Comparison of ENCODE assay signal across 8 cellular contexts in the genomic region with DNA sequence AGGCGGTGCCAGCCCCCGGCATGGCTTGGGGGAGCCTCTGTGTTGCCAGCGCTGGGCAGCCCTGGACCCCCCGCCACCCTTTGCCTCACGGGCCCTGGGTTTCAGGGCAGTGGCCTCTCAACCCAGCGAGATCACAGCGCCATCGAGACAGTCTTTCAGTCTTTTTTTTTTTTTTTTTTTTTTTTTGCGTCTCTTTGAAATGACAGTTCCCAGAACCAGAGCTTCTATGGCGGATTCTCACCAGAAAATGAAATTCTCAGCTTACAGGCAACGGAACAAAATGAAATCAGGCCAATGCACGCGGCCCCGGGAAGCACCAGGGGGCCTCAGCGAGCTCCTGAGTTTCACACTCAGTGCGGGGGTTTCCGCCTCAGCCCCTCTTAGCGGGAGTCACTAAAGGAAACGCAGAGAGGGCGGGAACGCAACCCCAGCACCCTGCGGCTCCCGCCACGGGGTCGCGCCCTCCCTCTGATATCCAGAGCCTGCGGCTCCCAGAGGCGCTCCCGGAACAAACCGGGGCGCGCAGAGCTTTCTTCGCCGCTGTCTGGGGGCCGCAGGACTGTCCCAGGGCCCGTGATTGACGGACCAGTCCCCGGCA. TPM values are rescaled to one million over a fixed set of nuclear protein-coding genes. Genes with fewer than 3 reads are reported as not detected.
DNase-seq lines count a peak whose midpoint lies in the region; ATAC-seq and TF ChIP-seq lines count a peak whose summit lies in the region.

No MANE protein-coding gene starts in this region.

- peak; percentile 59 for DNase-seq in G401 (ENCODE audit: low spot score)
- peak; percentile 86 for DNase-seq in Jurkat, Clone E6-1 (ENCODE audit: low read depth, low spot score)
- peak; percentile 82 for DNase-seq in SW480 (ENCODE audit: low spot score)
- DNase-seq in activated naive CD8-positive, alpha-beta T cell treated with anti-CD3 and anti-CD28 coated beads, Interleukin-2, amount 50 U/mL, for 24 hours, result peak; percentile 87
- peak; percentile 87 to 92 (median 90) for DNase-seq in heart left ventricle
- peak; percentile 67 for DNase-seq in progenitor cell of endocrine pancreas (ENCODE audit: low spot score, unreplicated experiment)
- DNase-seq in type B pancreatic cell (ENCODE audit: extremely low spot score, unreplicated experiment), result no peak

- peaks cover 0 to 43% (median 0%) of the 10 kb centered on the region in 9 donors for H3K27me3 ChIP-seq in heart left ventricle

- 2 to 4% (median 3%) methylated on average over 25 to 38 of the region's 38 CpGs for WGBS in heart left ventricle, 4 donors

- in situ Hi-C loops in G401 (cut with HindIII; ENCODE audit: low sequenced_read_pairs), result no loop called here

- no peaks in the 10 kb centered on the region for H3K9me3 ChIP-seq in heart left ventricle

- peak overlapping the region; percentile 90 to 99 (median 98) for H3K27ac ChIP-seq in heart left ventricle

- H3K27ac Mint-ChIP-seq in activated naive CD8-positive, alpha-beta T cell treated with anti-CD3 and anti-CD28 coated beads, Interleukin-2, amount 50 U/mL, for 24 hours, result peak overlapping the region; percentile 82
- H3K27ac Mint-ChIP-seq in progenitor cell of endocrine pancreas (no peak overlapping the region), type B pancreatic cell (no peak overlapping the region)

- H3K4me1 ChIP-seq in heart left ventricle, result peaks cover 7 to 71% (median 49%) of the 10 kb centered on the region in 12 donors

- no peaks in the 10 kb centered on the region for H3K9me3 Mint-ChIP-seq in activated naive CD8-positive, alpha-beta T cell treated with anti-CD3 and anti-CD28 coated beads, Interleukin-2, amount 50 U/mL, for 24 hours
- no peaks in the 10 kb centered on the region for H3K9me3 Mint-ChIP-seq in progenitor cell of endocrine pancreas (ENCODE audit: low read depth)
- H3K9me3 Mint-ChIP-seq in type B pancreatic cell, result no peaks in the 10 kb centered on the region

- intact Hi-C loops in heart left ventricle (cut with DNase I), result loop anchor here (2.0 to 10.0 kb wide), 11 partner anchors 74 to 351 kb away; partner anchors contain the start of genes COL6A2 (in 9 of the 10), LSS (in 6 of the 10), C21orf58 (in 2 of the 10) and PCNT (in 2 of the 10)

- peaks cover 13% of the 10 kb centered on the region for H3K27me3 Mint-ChIP-seq in activated naive CD8-positive, alpha-beta T cell treated with anti-CD3 and anti-CD28 coated beads, Interleukin-2, amount 50 U/mL, for 24 hours
- H3K27me3 Mint-ChIP-seq in progenitor cell of endocrine pancreas (peaks cover 38% of the 10 kb centered on the region), type B pancreatic cell (peaks cover 32% of the 10 kb centered on the region)

- H3K36me3 ChIP-seq in heart left ventricle, result no peaks in the 10 kb centered on the region

- peak overlapping the region; percentile 64 for H3K4me3 ChIP-seq in Jurkat, Clone E6-1 (ENCODE audit: low read length)
- peak overlapping the region; percentile 29 to 69 (median 60) for H3K4me3 ChIP-seq in heart left ventricle

- TF ChIP-seq POLR2A in heart left ventricle (IDR thresholded peaks at IDR 0.05), result no peak

- TF ChIP-seq CTCF in heart left ventricle (IDR thresholded peaks at IDR 0.05) (peak; percentile 69 to 88 (median 78)), progenitor cell of endocrine pancreas (IDR thresholded peaks at IDR 0.05; ENCODE audit: unreplicated experiment) (peak; percentile 78), type B pancreatic cell (conservative IDR thresholded peaks at IDR 0.05) (peak; percentile 79)

- H3K4me3 Mint-ChIP-seq in activated naive CD8-positive, alpha-beta T cell treated with anti-CD3 and anti-CD28 coated beads, Interleukin-2, amount 50 U/mL, for 24 hours, result peak overlapping the region; percentile 78
- H3K4me3 Mint-ChIP-seq in progenitor cell of endocrine pancreas (ENCODE audit: low read depth) (peak overlapping the region; percentile 56), type B pancreatic cell (peak overlapping the region; percentile 86)

- no peaks in the 10 kb centered on the region for H3K36me3 Mint-ChIP-seq in activated naive CD8-positive, alpha-beta T cell treated with anti-CD3 and anti-CD28 coated beads, Interleukin-2, amount 50 U/mL, for 24 hours (ENCODE audit: low read depth)
- no peaks in the 10 kb centered on the region for H3K36me3 Mint-ChIP-seq in progenitor cell of endocrine pancreas (ENCODE audit: insufficient read depth)
- no peaks in the 10 kb centered on the region for H3K36me3 Mint-ChIP-seq in type B pancreatic cell

- ATAC-seq in activated naive CD8-positive, alpha-beta T cell treated with anti-CD3 and anti-CD28 coated beads, Interleukin-2, amount 50 U/mL, for 24 hours, result peak; percentile 77
- ATAC-seq in heart left ventricle (peak; percentile 39 to 48 (median 43)), GM18520 (IDR thresholded peaks at IDR 0.05; ENCODE audit: unreplicated experiment) (no peak)

- peaks cover 30% of the 10 kb centered on the region for H3K4me1 Mint-ChIP-seq in activated naive CD8-positive, alpha-beta T cell treated with anti-CD3 and anti-CD28 coated beads, Interleukin-2, amount 50 U/mL, for 24 hours
- H3K4me1 Mint-ChIP-seq in progenitor cell of endocrine pancreas (ENCODE audit: low read depth) (peaks cover 7% of the 10 kb centered on the region), type B pancreatic cell (ENCODE audit: unreplicated experiment) (peaks cover 22% of the 10 kb centered on the region)

RNA-seq across cellular contexts. Expression of gene COL6A1, which starts 8.0 kb away (rescaled TPM):
- 83.0 and 85.1 TPM in 2 replicates for total RNA-seq in G401 (2014; rRNA removed; shearing (Covaris generic))
- polyA plus RNA-seq in Jurkat, Clone E6-1 (2012; ENCODE audit: insufficient read depth, insufficient read length), result 2.7 TPM
- total RNA-seq in heart left ventricle, result 100 to 1,000 TPM in 8 of 9 donors, 10 to 100 TPM in 1; 92.4 to 385 (median 143) TPM
- polyA plus RNA-seq in heart left ventricle, result 100 to 1,000 TPM; 149 to 157 TPM
- 135 and 137 TPM in 2 replicates for total RNA-seq in progenitor cell of endocrine pancreas
- total RNA-seq in type B pancreatic cell (ENCODE audit: low replicate concordance), result 78.4 and 167 TPM in 2 replicates
